ENCODE assay signal across 10 cellular contexts in the genomic region with DNA sequence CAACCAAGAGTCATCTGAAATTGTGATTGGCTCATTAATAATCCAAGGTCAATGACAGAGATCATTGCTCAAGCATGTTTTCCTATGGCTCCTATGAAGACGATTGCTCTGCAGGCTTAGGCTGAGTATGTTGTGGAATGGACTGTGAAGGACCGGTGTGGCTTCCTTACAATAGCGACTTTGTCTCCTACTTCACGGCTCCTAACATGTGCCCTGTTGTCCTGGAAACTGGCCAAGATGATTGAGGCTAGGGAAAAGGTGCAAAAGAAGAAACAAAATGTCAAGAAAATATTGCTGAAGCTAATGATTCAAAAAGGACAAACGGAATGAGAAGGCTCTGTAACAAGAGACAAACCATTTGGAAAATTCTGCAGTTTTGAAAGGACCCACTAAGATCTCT. TPM values are rescaled to one million over a fixed set of nuclear protein-coding genes. Genes with fewer than 3 reads are reported as not detected.
"Had no signal": no experiment of that assay in that cellular context is flagged by ENCODE, and none has a peak within 500 bp of the region (broad histone marks: within the 10 kb centered on the region; RNA-seq: fewer than 3 reads in every experiment).

No MANE protein-coding gene starts in this region.

- H3K27me3 Mint-ChIP-seq: IgD-negative memory B cell had no signal

- H3K9me3 Mint-ChIP-seq: GM23338, H9 had no signal

- H3K27ac ChIP-seq: HL-60 had no signal

- FAIRE-seq: H1, H54, HepG2 had no signal

- H3K4me3 Mint-ChIP-seq: GM23338, H9, IgD-negative memory B cell had no signal

- ATAC-seq: GM23338, HepG2 had no signal

- H3K36me3 Mint-ChIP-seq: IgD-negative memory B cell had no signal

- DNase-seq: H9, HCEC 1CT, KBM-7 had no signal

- H3K4me3 ChIP-seq: GM23338 had no signal

- H3K27ac Mint-ChIP-seq: GM23338, IgD-negative memory B cell had no signal

- H3K4me1 Mint-ChIP-seq: IgD-negative memory B cell had no signal

RNA-seq across cellular contexts. Expression of a gene that starts 24.3 kb away (rescaled TPM):
- total RNA-seq: HepG2, HT1080 had no signal
- polyA plus RNA-seq: IgD-negative memory B cell had no signal
